ENCODE assay signal across 8 cellular contexts in the genomic region with DNA sequence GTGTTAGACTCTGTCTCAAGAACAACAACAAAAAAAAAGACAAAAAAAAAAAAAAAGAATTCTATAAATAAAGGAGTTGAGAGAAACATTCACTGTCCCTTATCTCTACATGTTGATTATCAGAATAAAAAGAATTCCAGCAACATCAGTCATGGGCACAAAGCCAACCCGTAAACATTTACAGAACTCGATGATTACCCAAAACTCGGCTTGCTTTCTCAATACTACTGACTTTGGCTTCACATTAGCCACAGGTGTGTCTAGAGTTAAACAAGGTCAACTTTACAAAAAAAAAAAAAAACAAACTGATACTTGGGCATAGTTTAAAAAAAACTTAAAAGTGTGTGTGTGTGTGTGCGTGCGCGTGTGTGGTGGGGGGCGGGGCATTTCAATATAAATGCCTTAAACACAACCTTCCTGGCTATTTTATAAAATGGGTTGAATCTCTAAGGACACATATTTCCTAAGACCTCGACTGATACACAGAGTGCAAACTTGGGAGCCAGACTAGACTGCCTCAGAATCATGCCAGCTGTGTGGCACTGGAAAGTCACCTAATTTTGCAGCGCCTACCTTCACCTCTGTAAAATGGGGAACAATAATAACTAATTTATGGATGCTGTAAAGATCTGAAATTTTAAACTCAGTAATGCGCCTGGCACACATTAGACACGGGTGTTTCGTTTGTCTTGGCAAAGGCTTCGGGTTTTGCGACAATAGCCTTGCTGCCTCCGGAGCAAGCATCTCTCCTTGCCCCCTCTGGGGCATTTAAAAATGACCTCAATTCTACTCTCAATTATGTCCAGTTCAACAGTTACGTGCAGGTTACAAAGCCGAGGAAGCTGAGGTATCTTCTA. TPM values are rescaled to one million over a fixed set of nuclear protein-coding genes. Genes with fewer than 3 reads are reported as not detected.
DNase-seq lines count a peak whose midpoint lies in the region; ATAC-seq and TF ChIP-seq lines count a peak whose summit lies in the region.

No MANE protein-coding gene starts in this region.

- no peaks in the 10 kb centered on the region for H3K27me3 ChIP-seq in BLaER1 treated with 17β-estradiol and CSF1 and Interleukin-3, amounts not matched to agents 10 nM and 100 nM
- H3K27me3 ChIP-seq in Peyer's patch, result no peaks in the 10 kb centered on the region

- H3K27ac ChIP-seq in BLaER1 treated with 17β-estradiol and CSF1 and Interleukin-3, amounts not matched to agents 10 nM and 100 nM, result peak overlapping the region; percentile 46 to 95 (median 87); a peak in 21 of 22 replicates
- H3K27ac ChIP-seq in Peyer's patch, result peak overlapping the region in 2 of 4 donors; percentile 82 to 88

- no peak for DNase-seq in Peyer's patch
- peak; percentile 69 for DNase-seq in epithelial cell of esophagus (ENCODE audit: low read depth)
- DNase-seq in nephron progenitor cell, result no peak
- no peak for DNase-seq in foreskin melanocyte
- no peak for DNase-seq in HPDE6-E6E7 (ENCODE audit: extremely low spot score)

- peak overlapping the region; percentile 73 to 91 (median 86) for H3K4me2 ChIP-seq in BLaER1 treated with 17β-estradiol and CSF1 and Interleukin-3, amounts not matched to agents 10 nM and 100 nM

- peaks cover 34% of the 10 kb centered on the region for H3K36me3 Mint-ChIP-seq in nephron progenitor cell (ENCODE audit: low read depth)

- H3K9me3 ChIP-seq in BLaER1 treated with 17β-estradiol and CSF1 and Interleukin-3, amounts not matched to agents 10 nM and 100 nM (replicated peaks in 1 of 11), result no peaks in the 10 kb centered on the region
- H3K9me3 ChIP-seq in Peyer's patch, result no peaks in the 10 kb centered on the region

- TF ChIP-seq CTCF in Peyer's patch (IDR thresholded peaks at IDR 0.05), result no peak
- TF ChIP-seq CTCF in epithelial cell of esophagus (IDR thresholded peaks at IDR 0.05; ENCODE audit: insufficient read depth, low read depth, low read length, missing control alignments), result no peak
- TF ChIP-seq CTCF in nephron progenitor cell (IDR thresholded peaks at IDR 0.05), result no peak

- ATAC-seq in GM18858 (IDR thresholded peaks at IDR 0.05; ENCODE audit: unreplicated experiment) (peak; percentile 14), HG03025 (IDR thresholded peaks at IDR 0.05; ENCODE audit: low FRiP score, unreplicated experiment) (peak; percentile 15)

- H3K9me3 Mint-ChIP-seq in nephron progenitor cell, result no peaks in the 10 kb centered on the region

- peak overlapping the region; percentile 88 for H3K27ac Mint-ChIP-seq in nephron progenitor cell

- H3K27me3 Mint-ChIP-seq in nephron progenitor cell (ENCODE audit: low read depth, poor library complexity), result no peaks in the 10 kb centered on the region

- H4K20me1 ChIP-seq in BLaER1 treated with 17β-estradiol and CSF1 and Interleukin-3, amounts not matched to agents 10 nM and 100 nM, result peaks cover 0 to 46% (median 20%) of the 10 kb centered on the region in 11 experiments; a peak in 13 of 22 replicates

- TF ChIP-seq POLR2A in Peyer's patch (IDR thresholded peaks at IDR 0.05), result no peak

- H3K9ac ChIP-seq in BLaER1 treated with 17β-estradiol and CSF1 and Interleukin-3, amounts not matched to agents 10 nM and 100 nM, result peak overlapping the region; percentile 79 to 93 (median 88)

- H3K4me1 ChIP-seq in BLaER1 treated with 17β-estradiol and CSF1 and Interleukin-3, amounts not matched to agents 10 nM and 100 nM, result peaks cover 18 to 51% (median 31%) of the 10 kb centered on the region in 10 experiments
- peaks cover 0 to 7% (median 2%) of the 10 kb centered on the region in 4 donors for H3K4me1 ChIP-seq in Peyer's patch

- peak overlapping the region; percentile 73 to 93 (median 80) for H3K4me3 ChIP-seq in BLaER1 treated with 17β-estradiol and CSF1 and Interleukin-3, amounts not matched to agents 10 nM and 100 nM
- H3K4me3 ChIP-seq in Peyer's patch (peak overlapping the region; percentile 79 to 84 (median 80)), epithelial cell of esophagus (ENCODE audit: low read length) (peak overlapping the region; percentile 89)

- H3K4me1 Mint-ChIP-seq in nephron progenitor cell, result peaks cover 25% of the 10 kb centered on the region

- H3K4me3 Mint-ChIP-seq in nephron progenitor cell, result peak overlapping the region; percentile 94

- H3K36me3 ChIP-seq in BLaER1 treated with 17β-estradiol and CSF1 and Interleukin-3, amounts not matched to agents 10 nM and 100 nM, result peaks cover 17 to 41% (median 37%) of the 10 kb centered on the region in 11 experiments
- H3K36me3 ChIP-seq in Peyer's patch, result no peaks in the 10 kb centered on the region

RNA-seq across cellular contexts. Expression of a gene that starts 0.9 kb away (rescaled TPM):
- 10 to 100 TPM in 3 of 4 donors, 1 to 10 TPM in 1; 6.7 to 21.6 (median 19.2) TPM for total RNA-seq in Peyer's patch
